ENCODE assay signal across 8 cellular contexts in genomic region chr3:45690331-45691035, GRCh38. TPM values are rescaled to one million over a fixed set of nuclear protein-coding genes. Genes with fewer than 3 reads are reported as not detected.
A peak's percentile ranks its signal among the peaks of the same experiment; 100 is the strongest.
DNase-seq lines count a peak whose midpoint lies in the region; ATAC-seq and TF ChIP-seq lines count a peak whose summit lies in the region.

No MANE protein-coding gene starts in this region.

- no peak for ATAC-seq in CD8-positive, alpha-beta T cell
- ATAC-seq in activated B cell treated with CpG ODN at 0.5 μM for 24 hours (ENCODE audit: low read depth), result no peak
- no peak for ATAC-seq in HG03039 (IDR thresholded peaks at IDR 0.05; ENCODE audit: unreplicated experiment)
- ATAC-seq in GM18519 (IDR thresholded peaks at IDR 0.05; ENCODE audit: low FRiP score, unreplicated experiment), result no peak
- ATAC-seq in GM19467 (IDR thresholded peaks at IDR 0.05; ENCODE audit: unreplicated experiment), result no peak

- peaks cover 55% of the 10 kb centered on the region for H3K4me1 ChIP-seq in CD8-positive, alpha-beta T cell (ENCODE audit: insufficient read depth, low read length)

- intact Hi-C loops in CD8-positive, alpha-beta T cell (cut with DNase I, micrococcal nuclease), result loop anchor here in 1 of 2 experiments (2.0 to 10.0 kb wide), 2 partner anchors 14 to 374 kb away; no protein-coding TSS in a partner anchor
- intact Hi-C loops in activated B cell treated with CpG ODN at 0.5 μM for 24 hours (cut with micrococcal nuclease), result no loop called here

- H3K9me3 Mint-ChIP-seq in CD8-positive, alpha-beta T cell, result no peaks in the 10 kb centered on the region
- no peaks in the 10 kb centered on the region for H3K9me3 Mint-ChIP-seq in activated B cell treated with CpG ODN at 0.5 μM for 24 hours

- no peaks in the 10 kb centered on the region for H3K36me3 ChIP-seq in CD8-positive, alpha-beta T cell (ENCODE audit: insufficient read depth, low read length)

- peak overlapping the region; percentile 66 for H3K4me3 ChIP-seq in CD8-positive, alpha-beta T cell (ENCODE audit: low read depth, low read length)
- H3K4me3 ChIP-seq in iPS-18c (ENCODE audit: insufficient read depth, low read depth, low read length), result peak overlapping the region; percentile 95

- H3K27me3 ChIP-seq in CD8-positive, alpha-beta T cell (ENCODE audit: insufficient read depth, low read length), result no peaks in the 10 kb centered on the region

- peak; percentile 16 for TF ChIP-seq CTCF in CD8-positive, alpha-beta T cell (IDR thresholded peaks at IDR 0.05)
- no peak for TF ChIP-seq CTCF in activated B cell treated with CpG ODN at 0.5 μM for 24 hours (IDR thresholded peaks at IDR 0.05)

- H3K36me3 Mint-ChIP-seq in CD8-positive, alpha-beta T cell, result peaks cover 49% of the 10 kb centered on the region
- H3K36me3 Mint-ChIP-seq in activated B cell treated with CpG ODN at 0.5 μM for 24 hours (ENCODE audit: low read depth), result peaks cover 39% of the 10 kb centered on the region

- peaks cover 3% of the 10 kb centered on the region for H3K27me3 Mint-ChIP-seq in CD8-positive, alpha-beta T cell (ENCODE audit: low read depth)
- H3K27me3 Mint-ChIP-seq in activated B cell treated with CpG ODN at 0.5 μM for 24 hours, result peaks cover 3% of the 10 kb centered on the region

- POLR2A ChIA-PET in CD8-positive, alpha-beta T cell (lab: Charles Lee), result interaction anchor here (0.5 to 2.7 kb wide), 7 partner anchors 9 to 368 kb away, joined by 3 to 13 read pairs (median 3); partner anchors contain the start of gene LIMD1
- POLR2A ChIA-PET in activated B cell treated with CpG ODN at 0.5 μM for 24 hours (lab: Charles Lee), result interaction anchor here (1.4 to 2.0 kb wide), 2 partner anchors 26 to 94 kb away, joined by 3 to 9 read pairs; no protein-coding TSS in a partner anchor

- peak overlapping the region; percentile 98 for H3K27ac Mint-ChIP-seq in CD8-positive, alpha-beta T cell
- peak overlapping the region; percentile 98 for H3K27ac Mint-ChIP-seq in activated B cell treated with CpG ODN at 0.5 μM for 24 hours

- peak overlapping the region; percentile 86 for H3K4me3 Mint-ChIP-seq in CD8-positive, alpha-beta T cell
- H3K4me3 Mint-ChIP-seq in activated B cell treated with CpG ODN at 0.5 μM for 24 hours, result peak overlapping the region; percentile 88

- peaks cover 64% of the 10 kb centered on the region for H3K4me1 Mint-ChIP-seq in CD8-positive, alpha-beta T cell (ENCODE audit: low read depth)
- H3K4me1 Mint-ChIP-seq in activated B cell treated with CpG ODN at 0.5 μM for 24 hours, result peaks cover 74% of the 10 kb centered on the region

- peak overlapping the region; percentile 89 for H3K27ac ChIP-seq in CD8-positive, alpha-beta T cell (ENCODE audit: low read depth, low read length)

- no peaks in the 10 kb centered on the region for H3K9me3 ChIP-seq in CD8-positive, alpha-beta T cell (ENCODE audit: low read length)
- H3K9me3 ChIP-seq in iPS-18c (ENCODE audit: control insufficient read depth, insufficient read depth, low read length), result no peaks in the 10 kb centered on the region

- CTCF ChIA-PET in CD8-positive, alpha-beta T cell (lab: Charles Lee), result interaction anchor here (0.9 to 2.4 kb wide), 7 partner anchors 13 to 179 kb away, joined by 3 to 16 read pairs (median 5); no protein-coding TSS in a partner anchor
- CTCF ChIA-PET in activated B cell treated with CpG ODN at 0.5 μM for 24 hours (lab: Charles Lee), result interaction anchor here (4.5 kb wide), 1 partner anchor 30 kb away, joined by 25 read pairs; no protein-coding TSS in a partner anchor

- DNase-seq in CD8-positive, alpha-beta T cell, result peak in 1 of 7 experiments; percentile 17
- DNase-seq in Kasumi-1 (lab: John Stamatoyannopoulos, UW), result peak; percentile 44 to 51
- no peak for DNase-seq in activated B cell treated with CpG ODN at 0.5 μM for 24 hours
- DNase-seq in superior temporal gyrus (ENCODE audit: extremely low spot score), result peak; percentile 18

RNA-seq across cellular contexts. Expression of gene SACM1L, which starts 1.3 kb away (rescaled TPM):
- total RNA-seq in CD8-positive, alpha-beta T cell, result 10 to 100 TPM; 54.4 to 56.7 TPM
- total RNA-seq in activated B cell treated with CpG ODN at 0.5 μM for 24 hours, result 43.1 and 55.5 TPM in 2 replicates
